Comparison of ENCODE assay signal across 20 cellular contexts in genomic region chr1:37497832-37498231, GRCh38. TPM values are rescaled to one million over a fixed set of nuclear protein-coding genes. Genes with fewer than 3 reads are reported as not detected.
DNase-seq lines count a peak whose midpoint lies in the region; ATAC-seq, FAIRE-seq and TF ChIP-seq lines count a peak whose summit lies in the region.
"Had no signal": no experiment of that assay in that cellular context is flagged by ENCODE, and none has a peak within 500 bp of the region (broad histone marks: within the 10 kb centered on the region; RNA-seq: fewer than 3 reads in every experiment).

No MANE protein-coding gene starts in this region.

- H3K9me3 ChIP-seq in PC-3 (ENCODE audit: low read length) (no peaks in the 10 kb centered on the region), pancreas (no peaks in the 10 kb centered on the region)
- H3K9me3 ChIP-seq: uterus had no signal

- no peaks in the 10 kb centered on the region for H3K4me1 Mint-ChIP-seq in endothelial cell (ENCODE audit: unreplicated experiment)

- POLR2A ChIA-PET in PC-3 (lab: Charles Lee; ENCODE audit: unreplicated experiment): no interaction called here

- FAIRE-seq in pancreas (lab: Jason Lieb, UNC): no peak
- FAIRE-seq: RCC 7860 had no signal

- TF ChIP-seq CTCF in PC-3 (conservative IDR thresholded peaks at IDR 0.05; ENCODE audit: low read depth, low read length) (no peak), pancreas (IDR thresholded peaks at IDR 0.05) (no peak), endothelial cell (IDR thresholded peaks at IDR 0.05; ENCODE audit: unreplicated experiment) (no peak)

- intact Hi-C loops in PC-3 (cut with micrococcal nuclease): no loop called here
- intact Hi-C loops in pancreas (cut with DNase I): no loop called here

- H3K27ac Mint-ChIP-seq in endothelial cell (ENCODE audit: unreplicated experiment): no peak overlapping the region
- H3K27ac Mint-ChIP-seq: stimulated activated memory B cell treated with anti-CD40 and anti-IgM and Interleukin-4, amounts not matched to agents 10 μg/mL and 1 μg/mL and 100 μg/mL, for 72 hours had no signal

- H2AFZ ChIP-seq in PC-3 (ENCODE audit: low read length): no peak overlapping the region

- H3K4me3 Mint-ChIP-seq in endothelial cell (ENCODE audit: unreplicated experiment): no peak overlapping the region
- H3K4me3 Mint-ChIP-seq: activated T-cell treated with anti-CD3 and anti-CD28 coated beads, Interleukin-2, amount 50 U/mL, for 24 hours; IgD-negative memory B cell; naive thymus-derived CD8-positive, alpha-beta T cell; stimulated activated memory B cell treated with anti-CD40 and anti-IgM and Interleukin-4, amounts not matched to agents 10 μg/mL and 1 μg/mL and 100 μg/mL, for 72 hours had no signal

- H3K36me3 ChIP-seq in PC-3 (ENCODE audit: low read depth, low read length) (peaks cover 29% of the 10 kb centered on the region), pancreas (peaks cover 0 to 26% (median 13%) of the 10 kb centered on the region in 3 donors)
- H3K36me3 ChIP-seq: uterus had no signal

- H3K4me3 ChIP-seq in PC-3 (ENCODE audit: low read length) (no peak overlapping the region), pancreas (no peak overlapping the region)
- H3K4me3 ChIP-seq: uterus had no signal

- ATAC-seq in PC-3: no peak
- ATAC-seq in pancreas: peak; percentile 86 to 92 (median 91)
- ATAC-seq: naive thymus-derived CD8-positive, alpha-beta T cell; right cardiac atrium; stimulated activated memory B cell treated with anti-CD40 and anti-IgM and Interleukin-4, amounts not matched to agents 10 μg/mL and 1 μg/mL and 100 μg/mL, for 72 hours had no signal

- BruUV-seq in PC-3 (replicated peaks; lab: Mats Ljungman, UMichigan): no TSS peak

- 38 to 50% methylated on average over 2 of the region's 2 CpGs for WGBS in pancreas, 2 donors

- peaks cover 17% of the 10 kb centered on the region for H3K36me3 Mint-ChIP-seq in endothelial cell (ENCODE audit: low read depth, unreplicated experiment)

- H4K20me1 ChIP-seq in PC-3 (ENCODE audit: low read length): no peaks in the 10 kb centered on the region

- no peak overlapping the region for H3K9ac ChIP-seq in PC-3 (ENCODE audit: low read length)

- H3K4me1 ChIP-seq in PC-3 (ENCODE audit: insufficient read depth, low read length) (peaks cover 55% of the 10 kb centered on the region), pancreas (peaks cover 11 to 26% (median 24%) of the 10 kb centered on the region in 3 donors)

- H3K9me3 Mint-ChIP-seq in endothelial cell (ENCODE audit: unreplicated experiment): no peaks in the 10 kb centered on the region
- H3K9me3 Mint-ChIP-seq: activated T-cell treated with anti-CD3 and anti-CD28 coated beads, Interleukin-2, amount 50 U/mL, for 24 hours; IgD-negative memory B cell; naive thymus-derived CD8-positive, alpha-beta T cell; stimulated activated memory B cell treated with anti-CD40 and anti-IgM and Interleukin-4, amounts not matched to agents 10 μg/mL and 1 μg/mL and 100 μg/mL, for 72 hours had no signal

- H3K27me3 ChIP-seq in PC-3 (ENCODE audit: low read length) (no peaks in the 10 kb centered on the region), pancreas (no peaks in the 10 kb centered on the region)
- H3K27me3 ChIP-seq: uterus had no signal

- peaks cover 18% of the 10 kb centered on the region for H3K79me2 ChIP-seq in PC-3 (ENCODE audit: low read length)

- in situ Hi-C loops in G401 (cut with HindIII; ENCODE audit: low sequenced_read_pairs): no loop called here

- DNase-seq in G401 (ENCODE audit: low spot score) (peak; percentile 39), NCI-H2029 (lab: John Stamatoyannopoulos, UW) (peak; percentile 100), PC-3 (peak; percentile 61), pancreas (peak; percentile 60 to 82 (median 79)), GOT3 (lab: John Stamatoyannopoulos, UW) (no peak), D341Med (ENCODE audit: low spot score) (no peak), UCSD-AML1 (lab: John Stamatoyannopoulos, UW; ENCODE audit: unreplicated experiment) (no peak), endothelial cell (ENCODE audit: low spot score) (no peak)
- DNase-seq: activated CD4-positive, alpha-beta T cell treated with anti-CD3 and anti-CD28 coated beads for 48 hours; activated T-cell treated with anti-CD3 and anti-CD28 coated beads, Interleukin-2, amount 50 U/mL, for 24 hours; GDM1; kidney glomerular epithelial cell; naive thymus-derived CD8-positive, alpha-beta T cell; right cardiac atrium; stimulated activated CD4-positive, alpha-beta T cell treated with anti-CD3 and anti-CD28 coated beads, Interleukin-4, amount 100 ng/mL, for 4 hours; uterus had no signal

- no peaks in the 10 kb centered on the region for H3K9me2 ChIP-seq in PC-3 (replicated peaks; ENCODE audit: low read length)

- H3K4me2 ChIP-seq in PC-3 (ENCODE audit: low read length): peak overlapping the region; percentile 55

- peaks cover 11% of the 10 kb centered on the region for H3F3A ChIP-seq in PC-3 (ENCODE audit: low read length, unreplicated experiment)

- no peaks in the 10 kb centered on the region for H3K27me3 Mint-ChIP-seq in endothelial cell (ENCODE audit: unreplicated experiment)
- H3K27me3 Mint-ChIP-seq: activated T-cell treated with anti-CD3 and anti-CD28 coated beads, Interleukin-2, amount 50 U/mL, for 24 hours; IgD-negative memory B cell; naive thymus-derived CD8-positive, alpha-beta T cell; stimulated activated memory B cell treated with anti-CD40 and anti-IgM and Interleukin-4, amounts not matched to agents 10 μg/mL and 1 μg/mL and 100 μg/mL, for 72 hours had no signal

- CTCF ChIA-PET in PC-3 (lab: Charles Lee): no interaction called here

- H3K27ac ChIP-seq in PC-3 (ENCODE audit: low read length): no peak overlapping the region
- H3K27ac ChIP-seq in pancreas: peak overlapping the region in 2 of 4 donors; percentile 38 to 47
- H3K27ac ChIP-seq: uterus had no signal

RNA-seq across cellular contexts. Expression of gene MEAF6, which starts 16.7 kb away (rescaled TPM):
- total RNA-seq in G401 (2014; rRNA removed; shearing (Covaris generic)): 44.4 and 62.8 TPM in 2 replicates
- 87.0 and 90.9 TPM in 2 replicates for total RNA-seq in PC-3 (2014; rRNA removed)
- 10 to 100 TPM; 26.1 to 39.7 (median 27.6) TPM for total RNA-seq in pancreas
- 10 to 100 TPM; 32.7 to 59.8 TPM for polyA plus RNA-seq in pancreas
- 50.6 TPM for total RNA-seq in endothelial cell (ENCODE audit: unreplicated experiment)

RNA-seq across cellular contexts. Expression of gene ZC3H12A, which starts 23.5 kb away (rescaled TPM):
- 2.6 and 3.3 TPM in 2 replicates for total RNA-seq in G401 (2014; rRNA removed; shearing (Covaris generic))
- total RNA-seq in PC-3 (2014; rRNA removed): 45.3 and 65.1 TPM in 2 replicates
- total RNA-seq in pancreas: 10 to 100 TPM in 2 of 6 donors, 1 to 10 TPM in 4; 4.1 to 10.5 (median 9.3) TPM
- 10 to 100 TPM; 11.4 to 13.1 TPM for polyA plus RNA-seq in pancreas
- total RNA-seq in endothelial cell (ENCODE audit: unreplicated experiment): 5.4 TPM

RNA-seq across cellular contexts. Expression of gene SNIP1, which starts 56.3 kb away (rescaled TPM):
- 8.0 and 9.0 TPM in 2 replicates for total RNA-seq in G401 (2014; rRNA removed; shearing (Covaris generic))
- total RNA-seq in PC-3 (2014; rRNA removed) (23.1 and 36.0 TPM in 2 replicates), pancreas (1 to 10 TPM; 6.5 to 7.8 (median 7.0) TPM), endothelial cell (ENCODE audit: unreplicated experiment) (21.4 TPM)
- polyA plus RNA-seq in pancreas: 1 to 10 TPM; 2.7 to 5.9 TPM

RNA-seq across cellular contexts. Expression of gene DNALI1, which starts 58.9 kb away (rescaled TPM):
- not detected in 2 replicates for total RNA-seq in G401 (2014; rRNA removed; shearing (Covaris generic))
- total RNA-seq in PC-3 (2014; rRNA removed) (not detected in 2 replicates), pancreas (10 to 100 TPM in 5 of 6 donors, 1 to 10 TPM in 1; 8.7 to 16.3 (median 11.2) TPM), endothelial cell (ENCODE audit: unreplicated experiment) (13.0 TPM)
- 10 to 100 TPM; 38.4 to 61.0 TPM for polyA plus RNA-seq in pancreas
- total RNA-seq: T-helper 1 cell treated with Interleukin-12 subunit alpha and Interleukin-12 subunit beta and Interleukin-4 antibody, amounts not matched to agents 30 ng/mL and 1 ng/mL, for 36 hours had no signal
- polyA plus RNA-seq: IgD-negative memory B cell; naive thymus-derived CD8-positive, alpha-beta T cell had no signal

Comparison
In these comparisons a context has a peak if more than half of its experiments do, and no peak if none do; other contexts are left out.
1. DNase-seq: peak in G401 (single experiment), NCI-H2029 (single experiment), PC-3 (single experiment) and pancreas (6 of 6); none in GOT3 (single experiment), D341Med (single experiment), UCSD-AML1 (single experiment) and endothelial cell (single experiment).